In the genomic region with DNA sequence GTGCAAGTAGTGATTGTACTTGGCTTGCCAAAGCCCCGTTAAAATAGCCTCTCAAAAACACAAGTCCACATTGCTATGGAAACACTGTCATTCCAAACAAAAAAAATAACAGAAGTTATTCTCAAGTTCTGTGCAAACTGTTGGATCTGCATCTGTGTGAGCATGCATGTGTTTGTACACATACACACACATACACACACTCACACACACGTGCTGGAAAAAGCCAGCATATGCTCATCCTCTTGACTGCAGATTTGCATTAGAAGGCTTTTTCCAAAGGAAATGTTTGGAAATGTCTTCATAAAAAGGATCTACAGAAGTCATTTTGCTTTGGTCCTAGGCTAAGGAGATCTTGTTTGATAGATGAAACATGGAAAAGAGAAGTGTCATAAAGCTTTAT, we compare ENCODE assay signal across 41 cellular contexts. TPM values are rescaled to one million over a fixed set of nuclear protein-coding genes. Genes with fewer than 3 reads are reported as not detected.
"Had no signal": no experiment of that assay in that cellular context is flagged by ENCODE, and none has a peak within 500 bp of the region (broad histone marks: within the 10 kb centered on the region; RNA-seq: fewer than 3 reads in every experiment).

No MANE protein-coding gene starts in this region.

- DNase-seq: activated effector memory CD4-positive, alpha-beta T cell treated with anti-CD3 and anti-CD28 coated beads, Interleukin-2, amount 50 U/mL, for 16 hours; activated effector memory CD4-positive, alpha-beta T cell treated with Interleukin-2 at 50 U/mL for 16 hours; activated gamma-delta T cell; activated gamma-delta T cell treated with Interleukin-2 at 50 U/mL for 16 hours; activated naive CD4-positive, alpha-beta T cell; activated naive CD4-positive, alpha-beta T cell treated with anti-CD3 and anti-CD28 coated beads for 36 hours; activated naive CD4-positive, alpha-beta T cell treated with anti-CD3 and anti-CD28 coated beads, Interleukin-2, amount 10 ng/mL, durations not matched to agents 7 days and 5 days; activated naive CD4-positive, alpha-beta T cell treated with anti-CD3 and anti-CD28 coated beads, Interleukin-2, amount 50 U/mL, for 16 hours; activated naive CD4-positive, alpha-beta T cell treated with Interleukin-2 at 50 U/mL for 16 hours; activated naive CD8-positive, alpha-beta T cell treated with anti-CD3 and anti-CD28 coated beads for 36 hours; activated naive CD8-positive, alpha-beta T cell treated with anti-CD3 and anti-CD28 coated beads, Interleukin-2, amount 10 ng/mL, durations not matched to agents 7 days and 5 days; activated naive CD8-positive, alpha-beta T cell treated with anti-CD3 and anti-CD28 coated beads, Interleukin-2, amount 50 U/mL, for 24 hours; activated T-cell treated with anti-CD3 and anti-CD28 coated beads, Interleukin-2, amount 50 U/mL, for 1 hour; activated T-cell treated with anti-CD3 and anti-CD28 coated beads, Interleukin-2, amount 50 U/mL, for 24 hours; activated T-cell treated with anti-CD3 and anti-CD28 coated beads, Interleukin-2, amount 50 U/mL, for 4 hours; activated T-cell treated with anti-CD3 and anti-CD28 coated beads, Interleukin-2, amount 50 U/mL, for 48 hours; activated T-cell treated with anti-CD3 and anti-CD28 coated beads, Interleukin-2, amount 50 U/mL, for 72 hours; adrenal gland; amniotic stem cell; amygdala; anterior cingulate cortex; aorta; body of pancreas; brain microvascular endothelial cell; caudate nucleus; central memory CD4-positive, alpha-beta T cell; cerebellar nuclear complex had no signal

- H3K4me1 ChIP-seq: adrenal gland, ascending aorta, body of pancreas, breast epithelium had no signal

- H3K36me3 ChIP-seq: adrenal gland, ascending aorta, brain microvascular endothelial cell, breast epithelium, cardiac muscle cell had no signal

- H3K27me3 Mint-ChIP-seq: activated naive CD4-positive, alpha-beta T cell treated with anti-CD3 and anti-CD28 coated beads, Interleukin-2, amount 10 ng/mL, durations not matched to agents 7 days and 5 days; activated naive CD8-positive, alpha-beta T cell; activated naive CD8-positive, alpha-beta T cell treated with anti-CD3 and anti-CD28 coated beads for 36 hours; activated naive CD8-positive, alpha-beta T cell treated with anti-CD3 and anti-CD28 coated beads, Interleukin-2, amount 10 ng/mL, durations not matched to agents 7 days and 5 days; activated naive CD8-positive, alpha-beta T cell treated with anti-CD3 and anti-CD28 coated beads, Interleukin-2, amount 50 U/mL, for 24 hours; activated T-cell treated with anti-CD3 and anti-CD28 coated beads, Interleukin-2, amount 50 U/mL, for 24 hours; activated T-helper 17 cell treated with anti-CD3 and anti-CD28 coated beads, Interleukin-2, amount 50 U/mL, for 72 hours; brain; central memory CD8-positive, alpha-beta T cell had no signal

- H3K27ac Mint-ChIP-seq: activated naive CD4-positive, alpha-beta T cell treated with anti-CD3 and anti-CD28 coated beads for 36 hours; activated naive CD4-positive, alpha-beta T cell treated with anti-CD3 and anti-CD28 coated beads, Interleukin-2, amount 10 ng/mL, durations not matched to agents 7 days and 5 days; activated naive CD4-positive, alpha-beta T cell treated with anti-CD3 and anti-CD28 coated beads, Interleukin-2, amount 50 U/mL, for 24 hours; activated naive CD4-positive, alpha-beta T cell treated with anti-CD3 and anti-CD28 coated beads, Interleukin-2, amount 50 U/mL, for 72 hours; activated naive CD8-positive, alpha-beta T cell; activated naive CD8-positive, alpha-beta T cell treated with anti-CD3 and anti-CD28 coated beads for 36 hours; activated naive CD8-positive, alpha-beta T cell treated with anti-CD3 and anti-CD28 coated beads, Interleukin-2, amount 10 ng/mL, durations not matched to agents 7 days and 5 days; activated naive CD8-positive, alpha-beta T cell treated with anti-CD3 and anti-CD28 coated beads, Interleukin-2, amount 50 U/mL, for 24 hours; activated T-cell treated with anti-CD3 and anti-CD28 coated beads, Interleukin-2, amount 50 U/mL, for 24 hours; activated T-cell treated with anti-CD3 and anti-CD28 coated beads, Interleukin-2, amount 50 U/mL, for 72 hours; activated T-helper 1 cell treated with anti-CD3 and anti-CD28 coated beads, Interleukin-12 subunit alpha, Interleukin-12 subunit beta, Interleukin-2, Interleukin-4 antibody, amounts not matched to agents 30 ng/mL and 10 ng/mL and 1 ng/mL, durations not matched to agents 14 hours and 24 hours and 36 hours; activated T-helper 17 cell treated with anti-CD3 and anti-CD28 coated beads, Interleukin-2, amount 50 U/mL, for 72 hours; activated T-helper 2 cell treated with anti-CD3 and anti-CD28 coated beads, Interferon-gamma antibody, Interleukin-2, Interleukin-4, amounts not matched to agents 10 μg/mL and 5 μg/mL and 100 μg/mL, durations not matched to agents 14 hours and 24 hours and 36 hours; brain had no signal

- H3K27me3 ChIP-seq: adrenal gland, ascending aorta, body of pancreas, brain microvascular endothelial cell, breast epithelium, cardiac muscle cell had no signal

- H3K27ac ChIP-seq: adrenal gland, ascending aorta, body of pancreas, brain microvascular endothelial cell, breast epithelium, cardiac muscle cell had no signal

- H3K9me3 ChIP-seq: adrenal gland, ascending aorta, body of pancreas had no signal

- FAIRE-seq: astrocyte, bronchial epithelial cell had no signal

- H3K4me3 ChIP-seq: adrenal gland, ascending aorta, body of pancreas, breast epithelium, cardiac muscle cell had no signal

- H3K4me3 Mint-ChIP-seq: activated naive CD4-positive, alpha-beta T cell treated with anti-CD3 and anti-CD28 coated beads for 36 hours; activated naive CD4-positive, alpha-beta T cell treated with anti-CD3 and anti-CD28 coated beads, Interleukin-2, amount 10 ng/mL, durations not matched to agents 7 days and 5 days; activated naive CD4-positive, alpha-beta T cell treated with anti-CD3 and anti-CD28 coated beads, Interleukin-2, amount 50 U/mL, for 24 hours; activated naive CD8-positive, alpha-beta T cell; activated naive CD8-positive, alpha-beta T cell treated with anti-CD3 and anti-CD28 coated beads for 36 hours; activated naive CD8-positive, alpha-beta T cell treated with anti-CD3 and anti-CD28 coated beads, Interleukin-2, amount 10 ng/mL, durations not matched to agents 7 days and 5 days; activated naive CD8-positive, alpha-beta T cell treated with anti-CD3 and anti-CD28 coated beads, Interleukin-2, amount 50 U/mL, for 24 hours; activated T-cell treated with anti-CD3 and anti-CD28 coated beads, Interleukin-2, amount 50 U/mL, for 24 hours; activated T-cell treated with anti-CD3 and anti-CD28 coated beads, Interleukin-2, amount 50 U/mL, for 4 hours; activated T-cell treated with anti-CD3 and anti-CD28 coated beads, Interleukin-2, amount 50 U/mL, for 72 hours; activated T-helper 1 cell treated with anti-CD3 and anti-CD28 coated beads, Interleukin-12 subunit alpha, Interleukin-12 subunit beta, Interleukin-2, Interleukin-4 antibody, amounts not matched to agents 30 ng/mL and 10 ng/mL and 1 ng/mL, durations not matched to agents 14 hours and 24 hours and 36 hours; activated T-helper 17 cell treated with anti-CD3 and anti-CD28 coated beads, Interleukin-2, amount 50 U/mL, for 72 hours; brain; central memory CD8-positive, alpha-beta T cell had no signal

- H3K4me1 Mint-ChIP-seq: activated naive CD4-positive, alpha-beta T cell treated with anti-CD3 and anti-CD28 coated beads, Interleukin-2, amount 10 ng/mL, durations not matched to agents 7 days and 5 days; activated naive CD4-positive, alpha-beta T cell treated with anti-CD3 and anti-CD28 coated beads, Interleukin-2, amount 50 U/mL, for 24 hours; activated naive CD8-positive, alpha-beta T cell treated with anti-CD3 and anti-CD28 coated beads for 36 hours; activated naive CD8-positive, alpha-beta T cell treated with anti-CD3 and anti-CD28 coated beads, Interleukin-2, amount 10 ng/mL, durations not matched to agents 7 days and 5 days; activated naive CD8-positive, alpha-beta T cell treated with anti-CD3 and anti-CD28 coated beads, Interleukin-2, amount 50 U/mL, for 24 hours; activated T-helper 17 cell treated with anti-CD3 and anti-CD28 coated beads, Interleukin-2, amount 50 U/mL, for 72 hours; brain; central memory CD8-positive, alpha-beta T cell had no signal

- ATAC-seq: activated naive CD4-positive, alpha-beta T cell treated with anti-CD3 and anti-CD28 coated beads, Interleukin-2, amount 50 U/mL, for 72 hours; activated naive CD8-positive, alpha-beta T cell treated with anti-CD3 and anti-CD28 coated beads, Interleukin-2, amount 50 U/mL, for 24 hours; activated T-cell treated with anti-CD3 and anti-CD28 coated beads, Interleukin-2, amount 50 U/mL, for 4 hours; activated T-cell treated with anti-CD3 and anti-CD28 coated beads, Interleukin-2, amount 50 U/mL, for 72 hours; activated T-helper 17 cell treated with anti-CD3 and anti-CD28 coated beads, Interleukin-2, amount 50 U/mL, for 72 hours; body of pancreas had no signal

- H3K36me3 Mint-ChIP-seq: activated naive CD4-positive, alpha-beta T cell treated with anti-CD3 and anti-CD28 coated beads, Interleukin-2, amount 10 ng/mL, durations not matched to agents 7 days and 5 days; activated naive CD8-positive, alpha-beta T cell; activated naive CD8-positive, alpha-beta T cell treated with anti-CD3 and anti-CD28 coated beads for 36 hours; activated naive CD8-positive, alpha-beta T cell treated with anti-CD3 and anti-CD28 coated beads, Interleukin-2, amount 10 ng/mL, durations not matched to agents 7 days and 5 days; brain had no signal

- H3K9me3 Mint-ChIP-seq: activated naive CD4-positive, alpha-beta T cell treated with anti-CD3 and anti-CD28 coated beads, Interleukin-2, amount 50 U/mL, for 24 hours had no signal

RNA-seq across cellular contexts. Expression of a gene that starts 13.4 kb away (rescaled TPM):
- total RNA-seq: activated naive CD4-positive, alpha-beta T cell treated with anti-CD3 and anti-CD28 coated beads for 36 hours; activated naive CD4-positive, alpha-beta T cell treated with anti-CD3 and anti-CD28 coated beads, Interleukin-2, amount 50 U/mL, for 72 hours; activated naive CD8-positive, alpha-beta T cell treated with anti-CD3 and anti-CD28 coated beads for 36 hours; activated naive CD8-positive, alpha-beta T cell treated with anti-CD3 and anti-CD28 coated beads, Interleukin-2, amount 10 ng/mL, durations not matched to agents 7 days and 5 days; activated T-cell treated with anti-CD3 and anti-CD28 coated beads, Interleukin-2, amount 50 U/mL, for 4 hours; activated T-cell treated with anti-CD3 and anti-CD28 coated beads, Interleukin-2, amount 50 U/mL, for 72 hours; activated T-helper 1 cell treated with anti-CD3 and anti-CD28 coated beads, Interleukin-12 subunit alpha, Interleukin-12 subunit beta, Interleukin-2, Interleukin-4 antibody, amounts not matched to agents 30 ng/mL and 10 ng/mL and 1 ng/mL, durations not matched to agents 14 hours and 24 hours and 36 hours; activated T-helper 17 cell treated with anti-CD3 and anti-CD28 coated beads, Interleukin-2, amount 50 U/mL, for 72 hours; activated T-helper 2 cell treated with anti-CD3 and anti-CD28 coated beads, Interferon-gamma antibody, Interleukin-2, Interleukin-4, amounts not matched to agents 10 μg/mL and 5 μg/mL and 100 μg/mL, durations not matched to agents 14 hours and 24 hours and 36 hours; astrocyte; bronchial epithelial cell; cardiac muscle cell; chondrocyte had no signal
- polyA plus RNA-seq: cardiac muscle cell had no signal
